8 cellular contexts compared by ENCODE assay signal in the genomic region with DNA sequence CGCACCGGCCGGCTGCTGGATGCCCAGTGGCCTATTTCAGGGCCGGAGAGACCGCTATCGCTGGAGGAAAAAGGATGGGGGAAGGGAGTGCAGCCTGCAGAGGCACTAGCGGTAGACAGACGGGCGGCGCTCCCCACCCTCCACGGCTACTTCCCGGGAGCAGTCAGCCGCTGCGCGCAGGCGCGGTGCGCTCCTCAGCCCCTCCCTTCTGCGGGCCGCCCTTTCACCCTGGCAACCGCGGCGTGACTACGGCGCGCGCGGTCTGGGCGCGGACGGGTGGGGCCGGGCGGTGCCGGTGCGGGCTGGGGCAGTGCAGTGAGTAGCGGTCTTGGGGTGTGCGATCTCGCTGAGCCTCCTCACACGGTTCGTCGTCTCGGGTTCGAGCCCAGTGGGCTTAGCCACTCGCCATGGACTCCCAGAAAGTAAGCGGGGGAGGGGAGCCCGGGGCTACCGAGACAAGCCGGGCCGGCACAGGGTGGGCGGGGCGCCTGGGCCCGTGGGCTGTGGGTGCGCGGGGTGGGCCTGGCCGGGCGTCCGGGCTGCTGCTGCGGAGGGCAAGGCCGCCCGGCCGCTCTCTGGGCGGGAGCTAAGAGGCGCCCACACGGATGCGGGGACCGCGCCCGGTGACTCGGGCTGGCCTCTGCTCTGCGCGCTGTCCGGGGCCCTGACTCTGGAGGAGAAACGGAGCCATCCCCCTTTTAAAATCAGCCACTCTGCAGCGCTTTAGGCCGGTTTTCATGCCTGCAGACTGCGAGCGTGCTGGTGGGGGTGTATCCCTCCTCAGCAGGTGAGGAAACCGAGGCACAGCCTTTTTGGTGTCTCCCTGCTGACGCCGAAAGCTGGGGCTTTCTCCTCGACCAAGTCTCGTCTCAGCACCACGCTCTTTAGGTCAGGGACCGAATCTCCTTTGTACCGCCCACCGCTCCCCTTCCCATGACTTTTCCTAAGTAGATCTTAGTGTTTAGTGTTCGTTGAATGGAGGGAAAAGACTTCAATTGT. TPM values are rescaled to one million over a fixed set of nuclear protein-coding genes. Genes with fewer than 3 reads are reported as not detected.
DNase-seq lines count a peak whose midpoint lies in the region; ATAC-seq and TF ChIP-seq lines count a peak whose summit lies in the region.

A gene (plus strand): TSS at position 221 of the 999 bp plus-strand sequence. CDS start 187 bp downstream, at position 408.

- CTCF ChIA-PET in RWPE1 (lab: Yijun Ruan, JAX) = interaction anchor here (0.5 to 0.7 kb wide), 5 partner anchors 15 to 1372 kb away, joined by 3 to 7 read pairs (median 3); no protein-coding TSS in a partner anchor

- H3K27ac ChIP-seq in RWPE1 = peak within 1 kb of the TSS; percentile 86

- peaks cover 17% of the 10 kb centered on the region for H3K4me1 ChIP-seq in ES-I3 (ENCODE audit: insufficient read depth, low read length)

- peak within 1 kb of the TSS; percentile 93 for H3K4me3 Mint-ChIP-seq in nephron progenitor cell
- H3K4me3 Mint-ChIP-seq in stimulated activated naive CD8-positive, alpha-beta T cell treated with anti-CD3 and anti-CD28 coated beads, Interleukin-15, amount 100 ng/mL, for 72 hours = peak within 1 kb of the TSS; percentile 74 to 91

- H3K9ac ChIP-seq in ES-I3 (ENCODE audit: low read depth, low read length) = peak within 1 kb of the TSS; percentile 59

- H3K9me3 ChIP-seq in ES-I3 (ENCODE audit: control insufficient read depth, insufficient read depth, low read length) = no peaks in the 10 kb centered on the region

- ATAC-seq in stimulated activated naive CD8-positive, alpha-beta T cell treated with anti-CD3 and anti-CD28 coated beads, Interleukin-15, amount 100 ng/mL, for 72 hours = peak; percentile 95

- H3K36me3 ChIP-seq in ES-I3 (ENCODE audit: insufficient read depth, low read length) = no peaks in the 10 kb centered on the region

- POLR2A ChIA-PET in RWPE1 (lab: Yijun Ruan, JAX; ENCODE audit: low non-redundant PET) = interaction anchor here (0.6 kb wide), 2 partner anchors 20 to 233 kb away, joined by 3 read pairs; no protein-coding TSS in a partner anchor

- peaks cover 69% of the 10 kb centered on the region for H3K4me1 Mint-ChIP-seq in nephron progenitor cell
- H3K4me1 Mint-ChIP-seq in stimulated activated naive CD8-positive, alpha-beta T cell treated with anti-CD3 and anti-CD28 coated beads, Interleukin-15, amount 100 ng/mL, for 72 hours = peaks cover 12% of the 10 kb centered on the region

- H3K27ac Mint-ChIP-seq in nephron progenitor cell = peak within 1 kb of the TSS; percentile 89
- peak within 1 kb of the TSS; percentile 65 to 85 for H3K27ac Mint-ChIP-seq in stimulated activated naive CD8-positive, alpha-beta T cell treated with anti-CD3 and anti-CD28 coated beads, Interleukin-15, amount 100 ng/mL, for 72 hours

- H3K36me3 Mint-ChIP-seq in nephron progenitor cell (ENCODE audit: low read depth) = peaks cover 20% of the 10 kb centered on the region

- peaks cover 3% of the 10 kb centered on the region for H3K9me3 Mint-ChIP-seq in nephron progenitor cell
- H3K9me3 Mint-ChIP-seq in stimulated activated naive CD8-positive, alpha-beta T cell treated with anti-CD3 and anti-CD28 coated beads, Interleukin-15, amount 100 ng/mL, for 72 hours = no peaks in the 10 kb centered on the region

- TF ChIP-seq CTCF in RWPE1 (conservative IDR thresholded peaks at IDR 0.05; ENCODE audit: low read depth) (peak; percentile 84), nephron progenitor cell (IDR thresholded peaks at IDR 0.05) (no peak)

- peaks cover 10% of the 10 kb centered on the region for H3K27me3 Mint-ChIP-seq in nephron progenitor cell (ENCODE audit: low read depth, poor library complexity)
- H3K27me3 Mint-ChIP-seq in stimulated activated naive CD8-positive, alpha-beta T cell treated with anti-CD3 and anti-CD28 coated beads, Interleukin-15, amount 100 ng/mL, for 72 hours = no peaks in the 10 kb centered on the region

- DNase-seq in H4 (ENCODE audit: low spot score) (peak; percentile 90), LHCN-M2 (ENCODE audit: low read depth) (peak; percentile 88), RWPE1 (ENCODE audit: low spot score) (peak; percentile 97), fibroblast of the conjunctiva (ENCODE audit: low read depth) (peak; percentile 91), nephron progenitor cell (peak; percentile 93)
- DNase-seq in activated T-helper 9 cell treated with anti-CD3 and anti-CD28 coated beads, Interleukin-2, amount 50 U/mL, for 16 hours (ENCODE audit: low read depth) = peak; percentile 75
- DNase-seq in stimulated activated naive CD8-positive, alpha-beta T cell treated with anti-CD3 and anti-CD28 coated beads, Interleukin-15, amount 100 ng/mL, for 72 hours = peak; percentile 78 to 87

RNA-seq across cellular contexts. Expression of the gene that starts here (rescaled TPM):
- total RNA-seq in H4 (2014; rRNA removed; shearing (Covaris generic)) = 0.49 and 1.0 TPM in 2 replicates
- 2.1 and 2.8 TPM in 2 replicates for total RNA-seq in LHCN-M2 (2014; rRNA removed)
- 0.53 TPM for polyA plus RNA-seq in LHCN-M2 (2012)

Comparison
In these comparisons a context has a peak if more than half of its experiments do, and no peak if none do; other contexts are left out.
1. Peak in every context shown above with its lines: DNase-seq, ATAC-seq and H3K27ac ChIP-seq.